Comparison of ENCODE assay signal across 8 cellular contexts in genomic region chr19:680287-681028, GRCh38. TPM values are rescaled to one million over a fixed set of nuclear protein-coding genes. Genes with fewer than 3 reads are reported as not detected.
DNase-seq lines count a peak whose midpoint lies in the region; ATAC-seq and TF ChIP-seq lines count a peak whose summit lies in the region.

No MANE protein-coding gene starts in this region.

- TF ChIP-seq POLR2A in lower leg skin (IDR thresholded peaks at IDR 0.05) = no peak

- H3K4me3 Mint-ChIP-seq in dendritic cell treated with granulocyte-macrophage colony-stimulating factor and Interleukin-4, amounts not matched to agents 40 ng/mL and 50 ng/mL, for 4 days = peak overlapping the region; percentile 94

- H3K4me3 ChIP-seq in lower leg skin (ENCODE audit: low read depth, poor library complexity, severe bottlenecking) = peak overlapping the region; percentile 82

- H3K4me1 Mint-ChIP-seq in dendritic cell treated with granulocyte-macrophage colony-stimulating factor and Interleukin-4, amounts not matched to agents 40 ng/mL and 50 ng/mL, for 4 days (ENCODE audit: low read depth) = peaks cover 35% of the 10 kb centered on the region

- H3K36me3 Mint-ChIP-seq in dendritic cell treated with granulocyte-macrophage colony-stimulating factor and Interleukin-4, amounts not matched to agents 40 ng/mL and 50 ng/mL, for 4 days (ENCODE audit: low read depth) = peaks cover 6% of the 10 kb centered on the region

- no peaks in the 10 kb centered on the region for H3K9me3 Mint-ChIP-seq in dendritic cell treated with granulocyte-macrophage colony-stimulating factor and Interleukin-4, amounts not matched to agents 40 ng/mL and 50 ng/mL, for 4 days

- TF ChIP-seq CTCF in lower leg skin (IDR thresholded peaks at IDR 0.05) = no peak

- peak; percentile 99 for DNase-seq in CD1c-positive myeloid dendritic cell (ENCODE audit: extremely low spot score)
- DNase-seq in NCI-H526 treated with DMSO at 0.1 percent for 48 hours (lab: John Stamatoyannopoulos, UW) = peak; percentile 82
- DNase-seq in activated CD4-positive, alpha-beta T cell treated with anti-CD3 and anti-CD28 coated beads, Interleukin-2, amount 50 U/mL, for 1 hour = peak; percentile 100
- DNase-seq in lower leg skin (ENCODE audit: low spot score in 2 of 2) = peak; percentile 100
- peak; percentile 99 to 100 for DNase-seq in stimulated activated CD4-positive, alpha-beta T cell treated with anti-CD3 and anti-CD28 coated beads, Interleukin-4, amount 100 ng/mL, for 4 hours

- peak overlapping the region; percentile 98 for H3K27ac Mint-ChIP-seq in dendritic cell treated with granulocyte-macrophage colony-stimulating factor and Interleukin-4, amounts not matched to agents 40 ng/mL and 50 ng/mL, for 4 days

- intact Hi-C loops in dendritic cell treated with granulocyte-macrophage colony-stimulating factor and Interleukin-4, amounts not matched to agents 40 ng/mL and 50 ng/mL, for 4 days (cut with micrococcal nuclease) = loop anchor here (1.0 kb wide), 1 partner anchor 24 kb away; no protein-coding TSS in a partner anchor
- intact Hi-C loops in lower leg skin (cut with DNase I; ENCODE audit: low total_unique reads) = no loop called here

- ATAC-seq in GM19372 (IDR thresholded peaks at IDR 0.05; ENCODE audit: low read depth, unreplicated experiment) (peak; percentile 65), HG03521 (IDR thresholded peaks at IDR 0.05; ENCODE audit: unreplicated experiment) (peak; percentile 74)

- peaks cover 32% of the 10 kb centered on the region for H3K27me3 Mint-ChIP-seq in dendritic cell treated with granulocyte-macrophage colony-stimulating factor and Interleukin-4, amounts not matched to agents 40 ng/mL and 50 ng/mL, for 4 days

- 1 to 2% methylated on average over 15 to 26 of the region's 70 CpGs for WGBS in lower leg skin, 2 donors

RNA-seq across cellular contexts. Expression of gene FSTL3, which starts 4.3 kb away (rescaled TPM):
- total RNA-seq in lower leg skin = 10 to 100 TPM; 14.4 to 51.6 (median 43.5) TPM

RNA-seq across cellular contexts. Expression of gene PRSS57, which starts 14.8 kb away (rescaled TPM):
- total RNA-seq in lower leg skin = under 1 TPM in 1 of 4 donors, not detected in 3; 0.32 TPM

RNA-seq across cellular contexts. Expression of gene RNF126, which starts 17.4 kb away (rescaled TPM):
- 100 to 1,000 TPM in 3 of 4 donors, 10 to 100 TPM in 1; 96.6 to 156 (median 126) TPM for total RNA-seq in lower leg skin

RNA-seq across cellular contexts. Expression of gene PALM, which starts 28.3 kb away (rescaled TPM):
- total RNA-seq in lower leg skin = 10 to 100 TPM; 25.1 to 92.3 (median 41.9) TPM

RNA-seq across cellular contexts. Expression of gene FGF22, which starts 40.8 kb away (rescaled TPM):
- total RNA-seq in lower leg skin = 10 to 100 TPM; 16.1 to 41.8 (median 25.6) TPM

Comparison
In these comparisons a context has a peak if more than half of its experiments do, and no peak if none do; other contexts are left out.
1. Peak in every context shown above with its lines: DNase-seq, ATAC-seq and H3K4me3 ChIP-seq.